ENCODE assay signal across 8 cellular contexts in the genomic region with DNA sequence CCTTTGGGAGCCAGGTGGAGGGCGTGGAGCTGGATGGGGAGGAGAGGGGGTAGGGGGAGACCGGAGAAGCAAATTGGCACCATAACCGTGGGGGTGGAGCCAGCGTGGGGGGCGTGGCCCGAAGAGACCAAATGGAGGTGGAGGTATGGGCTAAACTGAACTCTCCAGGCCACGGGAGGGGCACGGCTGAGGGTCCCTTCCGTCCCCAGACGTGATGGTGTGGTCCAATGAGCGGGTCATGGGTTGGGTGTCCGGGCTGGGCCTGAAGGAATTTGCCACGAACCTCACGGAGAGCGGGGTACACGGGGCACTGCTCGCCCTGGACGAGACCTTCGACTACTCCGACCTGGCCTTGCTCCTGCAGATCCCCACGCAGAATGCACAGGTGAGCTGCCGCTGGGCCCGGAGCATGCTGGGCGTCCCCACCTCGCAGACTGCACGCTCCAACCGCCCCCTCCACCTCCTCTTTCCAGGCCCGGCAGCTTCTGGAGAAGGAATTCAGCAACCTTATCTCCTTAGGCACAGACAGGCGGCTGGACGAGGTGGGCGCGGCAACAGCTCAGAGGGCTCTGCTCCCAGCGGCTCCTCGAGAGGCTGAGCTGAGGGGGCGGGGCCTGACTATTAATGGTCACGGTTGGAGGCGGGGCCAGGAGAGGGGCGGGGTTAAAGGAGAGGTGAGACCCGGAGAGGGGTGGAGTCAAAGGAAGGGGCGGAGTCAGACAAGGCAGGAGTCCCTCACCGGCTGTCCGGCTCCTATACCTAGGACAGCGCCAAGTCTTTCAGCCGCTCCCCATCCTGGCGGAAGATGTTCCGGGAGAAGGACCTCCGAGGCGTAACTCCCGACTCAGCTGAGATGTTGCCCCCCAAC. TPM values are rescaled to one million over a fixed set of nuclear protein-coding genes. Genes with fewer than 3 reads are reported as not detected.
DNase-seq lines count a peak whose midpoint lies in the region; ATAC-seq and TF ChIP-seq lines count a peak whose summit lies in the region.

No MANE protein-coding gene starts in this region.

- no peaks in the 10 kb centered on the region for H3K9me3 Mint-ChIP-seq in activated CD4-positive, alpha-beta memory T cell treated with anti-CD3 and anti-CD28 coated beads for 36 hours

- H3K4me1 Mint-ChIP-seq in activated CD4-positive, alpha-beta memory T cell treated with anti-CD3 and anti-CD28 coated beads for 36 hours (ENCODE audit: low read depth): peaks cover 28% of the 10 kb centered on the region

- DNase-seq in AG09309 (ENCODE audit: low read depth) (peak; percentile 42), HEK293T (ENCODE audit: extremely low spot score) (peak; percentile 93), NCI-H774 (lab: John Stamatoyannopoulos, UW) (peak; percentile 84), dermis blood vessel endothelial cell (peak; percentile 94), left kidney (ENCODE audit: low read depth, low spot score) (peak; percentile 99)
- peak; percentile 90 for DNase-seq in activated CD4-positive, alpha-beta memory T cell treated with anti-CD3 and anti-CD28 coated beads for 36 hours
- DNase-seq in stimulated activated CD4-positive, alpha-beta T cell treated with anti-CD3 and anti-CD28 coated beads, Interleukin-1b, Interleukin-23, amount 100 ng/mL, for 48 hours: peak; percentile 86

- intact Hi-C loops in activated CD4-positive, alpha-beta memory T cell treated with anti-CD3 and anti-CD28 coated beads for 36 hours (cut with micrococcal nuclease): loop anchor here (2.0 kb wide), 1 partner anchor 30 kb away; the partner anchor contains the start of genes C19orf73 and PPFIA3

- H3K27me3 Mint-ChIP-seq in activated CD4-positive, alpha-beta memory T cell treated with anti-CD3 and anti-CD28 coated beads for 36 hours: peaks cover 62% of the 10 kb centered on the region

- TF ChIP-seq CTCF in AG09309 (IDR thresholded peaks at IDR 0.05; ENCODE audit: control insufficient read depth, insufficient read depth, low read depth, low read length, missing control alignments): no peak

- CTCF ChIA-PET in HEK293T (lab: Yijun Ruan, JAX): interaction anchor here (1.0 to 2.7 kb wide), 3 partner anchors 50 to 51 kb away, joined by 5 to 11 read pairs (median 6); no protein-coding TSS in a partner anchor
- CTCF ChIA-PET in activated CD4-positive, alpha-beta memory T cell treated with anti-CD3 and anti-CD28 coated beads for 36 hours (lab: Charles Lee): interaction anchor here (1.0 to 6.8 kb wide), 5 partner anchors 19 to 182 kb away, joined by 3 to 56 read pairs (median 4); partner anchors contain the start of gene LIN7B

- peak overlapping the region; percentile 46 for H3K4me3 Mint-ChIP-seq in activated CD4-positive, alpha-beta memory T cell treated with anti-CD3 and anti-CD28 coated beads for 36 hours

- H3K27ac Mint-ChIP-seq in activated CD4-positive, alpha-beta memory T cell treated with anti-CD3 and anti-CD28 coated beads for 36 hours: no peak overlapping the region

- peak overlapping the region; percentile 76 for H3K4me3 ChIP-seq in AG09309 (ENCODE audit: control insufficient read depth, low read depth, low read length)

- ATAC-seq in HG02571 (IDR thresholded peaks at IDR 0.05; ENCODE audit: unreplicated experiment): no peak

- no peaks in the 10 kb centered on the region for H3K36me3 Mint-ChIP-seq in activated CD4-positive, alpha-beta memory T cell treated with anti-CD3 and anti-CD28 coated beads for 36 hours

- POLR2A ChIA-PET in HEK293T (lab: Yijun Ruan, JAX): interaction anchor here (1.0 to 2.4 kb wide), 6 partner anchors 21 to 156 kb away, joined by 3 to 16 read pairs (median 8); partner anchors contain the start of genes GYS1, LIN7B and RUVBL2
- POLR2A ChIA-PET in activated CD4-positive, alpha-beta memory T cell treated with anti-CD3 and anti-CD28 coated beads for 36 hours (lab: Charles Lee): no interaction called here

TF ChIP-seq in HEK293T, 16 proteins besides CTCF, POLR2A, EP300 and RAD21:
- TF ChIP-seq SP1 (IDR thresholded peaks at IDR 0.05): no peak
- no peak for TF ChIP-seq ZNF384 (IDR thresholded peaks at IDR 0.05)
- TF ChIP-seq HDGF (IDR thresholded peaks at IDR 0.05; ENCODE audit: borderline replicate concordance): no peak
- no peak for TF ChIP-seq SUZ12 (IDR thresholded peaks at IDR 0.05)
- TF ChIP-seq ELF4 (IDR thresholded peaks at IDR 0.05): no peak
- TF ChIP-seq BHLHE40 (IDR thresholded peaks at IDR 0.05; ENCODE audit: borderline replicate concordance): no peak
- no peak for TF ChIP-seq CTBP1 (IDR thresholded peaks at IDR 0.05; ENCODE audit: borderline replicate concordance)
- no peak for TF ChIP-seq FOXA1 (IDR thresholded peaks at IDR 0.05)
- TF ChIP-seq, protein P1, sequence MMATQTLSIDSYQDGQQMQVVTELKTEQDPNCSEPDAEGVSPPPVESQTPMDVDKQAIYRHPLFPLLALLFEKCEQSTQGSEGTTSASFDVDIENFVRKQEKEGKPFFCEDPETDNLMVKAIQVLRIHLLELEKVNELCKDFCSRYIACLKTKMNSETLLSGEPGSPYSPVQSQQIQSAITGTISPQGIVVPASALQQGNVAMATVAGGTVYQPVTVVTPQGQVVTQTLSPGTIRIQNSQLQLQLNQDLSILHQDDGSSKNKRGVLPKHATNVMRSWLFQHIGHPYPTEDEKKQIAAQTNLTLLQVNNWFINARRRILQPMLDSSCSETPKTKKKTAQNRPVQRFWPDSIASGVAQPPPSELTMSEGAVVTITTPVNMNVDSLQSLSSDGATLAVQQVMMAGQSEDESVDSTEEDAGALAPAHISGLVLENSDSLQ (IDR thresholded peaks at IDR 0.05): no peak
- no peak for TF ChIP-seq L3MBTL2 (conservative IDR thresholded peaks at IDR 0.05)

RNA-seq across cellular contexts. Expression of gene HRC, which starts 6.2 kb away (rescaled TPM):
- not detected for total RNA-seq in activated CD4-positive, alpha-beta memory T cell treated with anti-CD3 and anti-CD28 coated beads for 36 hours
- not detected in 2 replicates for total RNA-seq in dermis blood vessel endothelial cell

RNA-seq across cellular contexts. Expression of gene TRPM4, which starts 8.6 kb away (rescaled TPM):
- 1 to 10 TPM; 1.1 to 1.2 TPM for total RNA-seq in activated CD4-positive, alpha-beta memory T cell treated with anti-CD3 and anti-CD28 coated beads for 36 hours
- 20.9 and 25.7 TPM in 2 replicates for total RNA-seq in dermis blood vessel endothelial cell

RNA-seq across cellular contexts. Expression of gene PPFIA3, which starts 29.7 kb away (rescaled TPM):
- 1 to 10 TPM; 3.5 to 5.0 TPM for total RNA-seq in activated CD4-positive, alpha-beta memory T cell treated with anti-CD3 and anti-CD28 coated beads for 36 hours
- total RNA-seq in dermis blood vessel endothelial cell: 4.0 and 12.9 TPM in 2 replicates

RNA-seq across cellular contexts. Expression of gene C19orf73, which starts 30.1 kb away (rescaled TPM):
- total RNA-seq in activated CD4-positive, alpha-beta memory T cell treated with anti-CD3 and anti-CD28 coated beads for 36 hours: 1 to 10 TPM; 1.4 TPM
- 0.65 and 1.4 TPM in 2 replicates for total RNA-seq in dermis blood vessel endothelial cell

RNA-seq across cellular contexts. Expression of gene LIN7B, which starts 34.8 kb away (rescaled TPM):
- 1 to 10 TPM; 5.1 to 5.6 TPM for total RNA-seq in activated CD4-positive, alpha-beta memory T cell treated with anti-CD3 and anti-CD28 coated beads for 36 hours
- 0.56 and 0.68 TPM in 2 replicates for total RNA-seq in dermis blood vessel endothelial cell

Comparison
In these comparisons a context has a peak if more than half of its experiments do, and no peak if none do; other contexts are left out.
1. DNase-seq: peak in every context shown above with its lines; median percentile 99 in left kidney; 94 in dermis blood vessel endothelial cell; 93 in HEK293T; 90 in activated CD4-positive, alpha-beta memory T cell treated with anti-CD3 and anti-CD28 coated beads for 36 hours; 86 in stimulated activated CD4-positive, alpha-beta T cell treated with anti-CD3 and anti-CD28 coated beads, Interleukin-1b, Interleukin-23, amount 100 ng/mL, for 48 hours; 84 in NCI-H774; 42 in AG09309.
2. RNA of gene TRPM4, which starts 8.6 kb away (total RNA-seq): 20.9 to 25.7 TPM in dermis blood vessel endothelial cell; 1.1 to 1.2 TPM in activated CD4-positive, alpha-beta memory T cell treated with anti-CD3 and anti-CD28 coated beads for 36 hours; every median in the first group is over 10 times any median in the second.